ENCODE assay signal across 17 cellular contexts in genomic region chr1:38088366-38088765, GRCh38. TPM values are rescaled to one million over a fixed set of nuclear protein-coding genes. Genes with fewer than 3 reads are reported as not detected.
DNase-seq lines count a peak whose midpoint lies in the region; ATAC-seq and TF ChIP-seq lines count a peak whose summit lies in the region.
"Had no signal": no experiment of that assay in that cellular context is flagged by ENCODE, and none has a peak within 500 bp of the region (broad histone marks: within the 10 kb centered on the region; RNA-seq: fewer than 3 reads in every experiment).

No MANE protein-coding gene starts in this region.

- no peaks in the 10 kb centered on the region for H3F3A ChIP-seq in SK-N-SH (replicated peaks; ENCODE audit: insufficient read depth)

- H3K4me3 Mint-ChIP-seq in chondrocyte (ENCODE audit: unreplicated experiment): no peak overlapping the region
- H3K4me3 Mint-ChIP-seq: activated naive CD4-positive, alpha-beta T cell treated with anti-CD3 and anti-CD28 coated beads, Interleukin-2, amount 10 ng/mL, durations not matched to agents 7 days and 5 days; stimulated activated naive CD8-positive, alpha-beta T cell treated with anti-CD3 and anti-CD28 coated beads, Interleukin-15, amount 100 ng/mL, for 72 hours; T-helper 1 cell treated with Interleukin-12 subunit alpha and Interleukin-12 subunit beta and Interleukin-4 antibody, amounts not matched to agents 30 μg/mL and 1 μg/mL, for 36 hours had no signal

- peaks cover 46% of the 10 kb centered on the region; the same call in 1 of the 2 replicates for H3K27me3 ChIP-seq in SK-N-SH (ENCODE audit: insufficient read depth)
- no peaks in the 10 kb centered on the region for H3K27me3 ChIP-seq in MG63
- H3K27me3 ChIP-seq in gastrocnemius medialis: peaks cover 0 to 3% (median 0%) of the 10 kb centered on the region in 3 donors
- H3K27me3 ChIP-seq: uterus had no signal

- in situ Hi-C loops in gastrocnemius medialis (cut with MboI; ENCODE audit: low sequenced_read_pairs in 4 of 4): no loop called here

- TF ChIP-seq CTCF in SK-N-SH (IDR thresholded peaks at IDR 0.05) (no peak), chondrocyte (IDR thresholded peaks at IDR 0.05) (no peak), gastrocnemius medialis (IDR thresholded peaks at IDR 0.05 in 4 of 5, conservative IDR thresholded peaks at IDR 0.05 in 1 of 5) (no peak)

- no peak overlapping the region for H3K4me2 ChIP-seq in SK-N-SH
- H3K4me2 ChIP-seq: PC-9 had no signal

- no peaks in the 10 kb centered on the region for H4K20me1 ChIP-seq in SK-N-SH (ENCODE audit: insufficient read depth)

- no peak for TF ChIP-seq EP300 in SK-N-SH (IDR thresholded peaks at IDR 0.05; ENCODE audit: borderline replicate concordance in 1 of 2, low read depth in 1 of 2, low read length in 1 of 2)

- no peaks in the 10 kb centered on the region for H3K9me3 Mint-ChIP-seq in chondrocyte (ENCODE audit: low read depth)
- H3K9me3 Mint-ChIP-seq: activated naive CD4-positive, alpha-beta T cell treated with anti-CD3 and anti-CD28 coated beads, Interleukin-2, amount 10 ng/mL, durations not matched to agents 7 days and 5 days; stimulated activated naive CD8-positive, alpha-beta T cell treated with anti-CD3 and anti-CD28 coated beads, Interleukin-15, amount 100 ng/mL, for 72 hours; T-helper 1 cell treated with Interleukin-12 subunit alpha and Interleukin-12 subunit beta and Interleukin-4 antibody, amounts not matched to agents 30 μg/mL and 1 μg/mL, for 36 hours had no signal

- no peaks in the 10 kb centered on the region for H3K79me2 ChIP-seq in SK-N-SH (ENCODE audit: insufficient read depth)

- no peaks in the 10 kb centered on the region for H3K36me3 ChIP-seq in SK-N-SH (replicated peaks in 1 of 2; ENCODE audit: control insufficient read depth in 1 of 2, insufficient read depth in 2 of 2, low read length in 1 of 2)
- H3K36me3 ChIP-seq in MG63: no peaks in the 10 kb centered on the region
- H3K36me3 ChIP-seq in gastrocnemius medialis: no peaks in the 10 kb centered on the region
- H3K36me3 ChIP-seq: uterus had no signal

- no peak overlapping the region for H3K4me3 ChIP-seq in SK-N-SH (ENCODE audit: low read depth in 2 of 2, low read length in 1 of 2)
- H3K4me3 ChIP-seq in MG63: no peak overlapping the region
- H3K4me3 ChIP-seq in gastrocnemius medialis: no peak overlapping the region
- H3K4me3 ChIP-seq: PC-9, uterus had no signal

- ATAC-seq in SK-N-SH treated with all-trans-retinoic acid at 6 μM for 48 hours (peak; percentile 48), gastrocnemius medialis (no peak)
- ATAC-seq: activated CD4-positive, CD25-positive, alpha-beta regulatory T cell treated with anti-CD3 and anti-CD28 coated beads, Interleukin-2, amount 50 U/mL, for 24 hours; stimulated activated naive CD8-positive, alpha-beta T cell treated with anti-CD3 and anti-CD28 coated beads, Interleukin-15, amount 100 ng/mL, for 72 hours had no signal

- no peak overlapping the region for H3K27ac ChIP-seq in SK-N-SH (ENCODE audit: low read depth in 2 of 2, low read length in 1 of 2)
- H3K27ac ChIP-seq in gastrocnemius medialis: no peak overlapping the region
- H3K27ac ChIP-seq: PC-9, uterus had no signal

- H3K9me2 ChIP-seq in SK-N-SH: no peaks in the 10 kb centered on the region

- POLR2A ChIA-PET in SK-N-SH (lab: Yijun Ruan, JAX): no interaction called here

- H3K9ac ChIP-seq in SK-N-SH: no peak overlapping the region

- H3K27me3 Mint-ChIP-seq in chondrocyte (ENCODE audit: low read depth): peaks cover 14% of the 10 kb centered on the region

- TF ChIP-seq POLR2A in gastrocnemius medialis (IDR thresholded peaks at IDR 0.05): no peak

- TF ChIP-seq RAD21 in SK-N-SH (IDR thresholded peaks at IDR 0.05; ENCODE audit: low read length): no peak

- intact Hi-C loops in gastrocnemius medialis (cut with DNase I; ENCODE audit: low total_unique reads): no loop called here

- H3K9me3 ChIP-seq in SK-N-SH: no peaks in the 10 kb centered on the region
- H3K9me3 ChIP-seq in MG63: no peaks in the 10 kb centered on the region
- no peaks in the 10 kb centered on the region for H3K9me3 ChIP-seq in gastrocnemius medialis
- H3K9me3 ChIP-seq: uterus had no signal

- H3K4me1 ChIP-seq in SK-N-SH (ENCODE audit: control insufficient read depth in 1 of 2, insufficient read depth in 2 of 2, low read depth in 1 of 2, low read length in 1 of 2) (no peaks in the 10 kb centered on the region; a peak in 1 of 4 replicates), gastrocnemius medialis (peaks cover 9 to 10% of the 10 kb centered on the region in 2 donors)
- H3K4me1 ChIP-seq: uterus had no signal

- WGBS in SK-N-SH (ENCODE audit: low lambda C conversion rate): 46% methylated on average over 6 of the region's 6 CpGs

- peaks cover 4% of the 10 kb centered on the region for H3K4me1 Mint-ChIP-seq in chondrocyte (ENCODE audit: low read depth)
- H3K4me1 Mint-ChIP-seq: activated naive CD4-positive, alpha-beta T cell treated with anti-CD3 and anti-CD28 coated beads, Interleukin-2, amount 10 ng/mL, durations not matched to agents 7 days and 5 days; stimulated activated naive CD8-positive, alpha-beta T cell treated with anti-CD3 and anti-CD28 coated beads, Interleukin-15, amount 100 ng/mL, for 72 hours had no signal

- H3K36me3 Mint-ChIP-seq in chondrocyte (ENCODE audit: low read depth): no peaks in the 10 kb centered on the region
- H3K36me3 Mint-ChIP-seq: activated naive CD4-positive, alpha-beta T cell treated with anti-CD3 and anti-CD28 coated beads, Interleukin-2, amount 10 ng/mL, durations not matched to agents 7 days and 5 days had no signal

- H2AFZ ChIP-seq in SK-N-SH (ENCODE audit: low read depth): no peak overlapping the region
- H2AFZ ChIP-seq: PC-9 had no signal

- H3K27ac Mint-ChIP-seq in chondrocyte (ENCODE audit: unreplicated experiment): no peak overlapping the region
- H3K27ac Mint-ChIP-seq: activated naive CD4-positive, alpha-beta T cell treated with anti-CD3 and anti-CD28 coated beads, Interleukin-2, amount 10 ng/mL, durations not matched to agents 7 days and 5 days; stimulated activated naive CD8-positive, alpha-beta T cell treated with anti-CD3 and anti-CD28 coated beads, Interleukin-15, amount 100 ng/mL, for 72 hours; T-helper 1 cell treated with Interleukin-12 subunit alpha and Interleukin-12 subunit beta and Interleukin-4 antibody, amounts not matched to agents 30 μg/mL and 1 μg/mL, for 36 hours had no signal

- DNase-seq in SK-N-SH: no peak
- peak; percentile 71 for DNase-seq in NCI-H345 (lab: John Stamatoyannopoulos, UW)
- peak; percentile 49 for DNase-seq in chondrocyte (ENCODE audit: low spot score)
- no peak for DNase-seq in SKM-1 (lab: John Stamatoyannopoulos, UW; ENCODE audit: unreplicated experiment)
- DNase-seq in amygdala (lab: John Stamatoyannopoulos, UW): no peak
- no peak for DNase-seq in MG63
- no peak for DNase-seq in gastrocnemius medialis
- DNase-seq: activated naive CD4-positive, alpha-beta T cell treated with anti-CD3 and anti-CD28 coated beads, Interleukin-2, amount 10 ng/mL, durations not matched to agents 7 days and 5 days; DMS153; effector CD4-positive, alpha-beta T cell; NCI-H2029 treated with DMSO at 0.1 percent for 48 hours; PC-9; stimulated activated naive CD8-positive, alpha-beta T cell treated with anti-CD3 and anti-CD28 coated beads, Interleukin-15, amount 100 ng/mL, for 72 hours; uterus had no signal

- CTCF ChIA-PET in SK-N-SH (lab: Yijun Ruan, JAX): interaction anchor here (0.8 to 2.3 kb wide), 4 partner anchors 11 to 59 kb away, joined by 3 to 8 read pairs (median 6); no protein-coding TSS in a partner anchor

TF ChIP-seq in SK-N-SH treated with all-trans-retinoic acid at 6 μM for 48 hours, 23 proteins besides CTCF, POLR2A, EP300 and RAD21 (continues in another document):
- no peak for TF ChIP-seq POU6F1 (CRISPR knock-in tag; IDR thresholded peaks at IDR 0.05; ENCODE audit: borderline replicate concordance, low read depth)
- no peak for TF ChIP-seq BACH2 (CRISPR knock-in tag; IDR thresholded peaks at IDR 0.05; ENCODE audit: borderline replicate concordance)
- no peak for TF ChIP-seq TOX (CRISPR knock-in tag; IDR thresholded peaks at IDR 0.05; ENCODE audit: borderline replicate concordance)

TF ChIP-seq in SK-N-SH, 30 proteins besides CTCF, POLR2A, EP300 and RAD21:
- TF ChIP-seq FOSL2 (IDR thresholded peaks at IDR 0.05; ENCODE audit: borderline replicate concordance, low read depth) (no peak), SIN3A (IDR thresholded peaks at IDR 0.05; ENCODE audit: borderline replicate concordance, low read depth, low read length) (no peak), USF2 (IDR thresholded peaks at IDR 0.05; ENCODE audit: borderline replicate concordance, low read depth, low read length) (no peak), USF1 (IDR thresholded peaks at IDR 0.05; ENCODE audit: borderline replicate concordance, low read depth) (no peak), POLR2AphosphoS5 (IDR thresholded peaks at IDR 0.05; ENCODE audit: low read depth, low read length) (no peak), GATA2 (CRISPR knock-in tag; IDR thresholded peaks at IDR 0.05) (no peak)

RNA-seq across cellular contexts. Expression of gene POU3F1, which starts 41.8 kb away (rescaled TPM):
- polyA plus RNA-seq in SK-N-SH (2012; rRNA removed): not detected in 2 replicates
- polyA plus RNA-seq in SK-N-SH (2012; cell fraction: cytosol; rRNA removed): not detected in 2 replicates
- polyA plus RNA-seq in SK-N-SH (2012; cell fraction: nucleus; rRNA removed): not detected in 2 replicates
- total RNA-seq in chondrocyte: 1.3 to 11.7 TPM (median 1.6 TPM) in 3 replicates
- not detected in 2 replicates for total RNA-seq in MG63 (2014; rRNA removed; shearing (Covaris generic); ENCODE audit: low replicate concordance)
- 1 to 10 TPM in 1 of 4 donors, under 1 TPM in 3; 0.13 to 2.3 (median 0.69) TPM for total RNA-seq in gastrocnemius medialis
- total RNA-seq: PC-9, uterus had no signal

Comparison
In these comparisons a context has a peak if more than half of its experiments do, and no peak if none do; other contexts are left out.
1. DNase-seq: peak in NCI-H345 (single experiment) and chondrocyte (single experiment); none in SK-N-SH (single experiment), SKM-1 (single experiment), amygdala (0 of 56), MG63 (single experiment) and gastrocnemius medialis (0 of 2).